In the genomic region with DNA sequence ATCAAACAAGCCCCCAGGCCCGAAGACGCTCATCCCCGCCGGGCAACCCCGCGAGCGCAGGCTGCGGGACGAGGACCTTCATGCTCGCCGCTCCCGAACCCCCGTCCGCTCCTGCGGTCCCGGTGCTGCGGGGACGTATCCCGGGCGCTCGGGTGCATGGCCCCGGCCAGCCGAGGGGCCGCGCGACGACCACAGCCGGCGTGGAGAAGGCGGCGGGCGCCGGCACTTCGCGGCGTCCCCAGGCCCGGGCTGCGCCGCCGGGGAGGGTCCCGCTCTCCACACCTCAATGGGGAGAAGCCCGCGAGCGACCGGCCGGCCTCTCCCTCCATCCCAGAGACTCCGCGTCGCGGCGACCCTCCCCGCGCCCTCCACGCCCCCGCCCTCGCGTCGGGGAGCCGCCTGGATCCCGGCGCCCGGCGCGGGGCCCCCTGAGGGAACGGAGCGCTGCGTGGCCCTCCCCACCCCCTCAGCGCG, we compare ENCODE assay signal across 8 cellular contexts. TPM values are rescaled to one million over a fixed set of nuclear protein-coding genes. Genes with fewer than 3 reads are reported as not detected.
DNase-seq lines count a peak whose midpoint lies in the region; ATAC-seq and TF ChIP-seq lines count a peak whose summit lies in the region.

No MANE protein-coding gene starts in this region.

- peak overlapping the region; percentile 88 for H3K27ac Mint-ChIP-seq in GM23338
- H3K27ac Mint-ChIP-seq in WTC11: no peak overlapping the region

- no peak for DNase-seq in GM23338 (ENCODE audit: low spot score)
- DNase-seq in WTC11 (ENCODE audit: low spot score): peak; percentile 18
- DNase-seq in right atrium auricular region (ENCODE audit: low spot score): no peak
- no peak for DNase-seq in smooth muscle cell (lab: John Stamatoyannopoulos, UW; ENCODE audit: unreplicated experiment)
- DNase-seq in NCI-H510A treated with DMSO at 0.1 percent for 48 hours (lab: John Stamatoyannopoulos, UW): no peak
- DNase-seq in cerebellar cortex (ENCODE audit: low spot score): no peak
- DNase-seq in NCI-H2171 treated with DMSO at 0.1 percent for 48 hours (lab: John Stamatoyannopoulos, UW): no peak

- H3K27me3 ChIP-seq in GM23338 (ENCODE audit: insufficient read depth): no peaks in the 10 kb centered on the region
- no peaks in the 10 kb centered on the region for H3K27me3 ChIP-seq in right atrium auricular region
- H3K27me3 ChIP-seq in smooth muscle cell (ENCODE audit: low read depth): no peaks in the 10 kb centered on the region

- ATAC-seq in GM23338 (peak; percentile 12), WTC11 (no peak)

- peaks cover 57% of the 10 kb centered on the region for H3K4me1 Mint-ChIP-seq in GM23338
- H3K4me1 Mint-ChIP-seq in WTC11: peaks cover 66% of the 10 kb centered on the region

- under 1% methylated on average over 44 of the region's 69 CpGs for WGBS in smooth muscle cell (ENCODE audit: low lambda C conversion rate)

- H3K9ac ChIP-seq in smooth muscle cell (ENCODE audit: low read depth): peak overlapping the region; percentile 90

- peak overlapping the region; percentile 57 for H3K4me3 ChIP-seq in GM08714 (ENCODE audit: low read length)
- H3K4me3 ChIP-seq in GM23338: peak overlapping the region; percentile 85
- H3K4me3 ChIP-seq in right atrium auricular region: peak overlapping the region; percentile 84 to 93
- H3K4me3 ChIP-seq in smooth muscle cell: peak overlapping the region; percentile 89

- peaks cover 19% of the 10 kb centered on the region for H3K27me3 Mint-ChIP-seq in GM23338 (ENCODE audit: insufficient read depth, low read depth, poor library complexity)
- H3K27me3 Mint-ChIP-seq in WTC11 (ENCODE audit: low read depth): peaks cover 7% of the 10 kb centered on the region

- no peak overlapping the region for H2AFZ ChIP-seq in GM23338
- no peak overlapping the region for H2AFZ ChIP-seq in smooth muscle cell (ENCODE audit: low read depth)

- POLR2A ChIA-PET in WTC11 (lab: Charles Lee): interaction anchor here (1.0 kb wide), 1 partner anchor 11 kb away, joined by 3 read pairs; no protein-coding TSS in a partner anchor

- H3K36me3 Mint-ChIP-seq in GM23338 (ENCODE audit: low read depth) (peaks cover 5% of the 10 kb centered on the region; the same call in 2 of the 3 replicates), WTC11 (peaks cover 4% of the 10 kb centered on the region; the same call in 1 of the 2 replicates)

- H3K9me3 Mint-ChIP-seq in GM23338: peaks cover 4% of the 10 kb centered on the region; the same call in 1 of the 3 replicates
- H3K9me3 Mint-ChIP-seq in WTC11: no peaks in the 10 kb centered on the region

- peaks cover 51% of the 10 kb centered on the region for H3K79me2 ChIP-seq in GM23338 (replicated peaks; ENCODE audit: insufficient read depth)
- H3K79me2 ChIP-seq in smooth muscle cell (ENCODE audit: low read depth): peaks cover 54% of the 10 kb centered on the region

- peak overlapping the region; percentile 90 for H3K4me3 Mint-ChIP-seq in GM23338
- peak overlapping the region; percentile 88 for H3K4me3 Mint-ChIP-seq in WTC11

- H3K27ac ChIP-seq in GM23338 (ENCODE audit: low read depth) (no peak overlapping the region), right atrium auricular region (peak overlapping the region; percentile 92 to 98), smooth muscle cell (ENCODE audit: low read depth) (peak overlapping the region; percentile 93)

- peak overlapping the region; percentile 94 for H3K4me2 ChIP-seq in GM23338
- peak overlapping the region; percentile 94 for H3K4me2 ChIP-seq in smooth muscle cell

- H3F3A ChIP-seq in GM23338 (replicated peaks; ENCODE audit: low read depth): no peaks in the 10 kb centered on the region; the same call in 1 of the 2 replicates
- H3F3A ChIP-seq in smooth muscle cell (ENCODE audit: low read depth): peaks cover 21% of the 10 kb centered on the region

- H3K9me2 ChIP-seq in GM23338 (ENCODE audit: insufficient read depth): no peaks in the 10 kb centered on the region

- no peaks in the 10 kb centered on the region for H3K36me3 ChIP-seq in GM23338 (ENCODE audit: insufficient read depth)
- no peaks in the 10 kb centered on the region for H3K36me3 ChIP-seq in right atrium auricular region
- no peaks in the 10 kb centered on the region for H3K36me3 ChIP-seq in smooth muscle cell (ENCODE audit: low read depth)

- peaks cover 67% of the 10 kb centered on the region for H3K4me1 ChIP-seq in GM23338 (ENCODE audit: insufficient read depth)
- H3K4me1 ChIP-seq in right atrium auricular region: peaks cover 0 to 45% of the 10 kb centered on the region in 2 donors
- peaks cover 69% of the 10 kb centered on the region for H3K4me1 ChIP-seq in smooth muscle cell (ENCODE audit: low read depth)

- CTCF ChIA-PET in WTC11 (lab: Charles Lee): interaction anchor here (7.0 to 7.7 kb wide), 2 partner anchors 10 to 290 kb away, joined by 37 to 70 read pairs; no protein-coding TSS in a partner anchor

- no peak for TF ChIP-seq CTCF in GM23338 (conservative IDR thresholded peaks at IDR 0.05; ENCODE audit: low read depth in 2 of 2)
- TF ChIP-seq CTCF in WTC11 (IDR thresholded peaks at IDR 0.05): no peak
- no peak for TF ChIP-seq CTCF in right atrium auricular region (IDR thresholded peaks at IDR 0.05)
- no peak for TF ChIP-seq CTCF in smooth muscle cell (IDR thresholded peaks at IDR 0.05; ENCODE audit: borderline replicate concordance, insufficient read depth, poor library complexity, severe bottlenecking)

- peaks cover 40% of the 10 kb centered on the region for H4K20me1 ChIP-seq in GM23338 (replicated peaks; ENCODE audit: insufficient read depth)
- H4K20me1 ChIP-seq in smooth muscle cell (ENCODE audit: low read depth): peaks cover 53% of the 10 kb centered on the region

- H3K9me3 ChIP-seq in right atrium auricular region: no peaks in the 10 kb centered on the region
- no peaks in the 10 kb centered on the region for H3K9me3 ChIP-seq in smooth muscle cell (replicated peaks; ENCODE audit: low read depth)

TF ChIP-seq in GM23338, 12 proteins besides CTCF, POLR2A, EP300 and RAD21 (continues in another document):
- TF ChIP-seq NANOG (IDR thresholded peaks at IDR 0.05; ENCODE audit: borderline replicate concordance) (no peak), EZH2 (IDR thresholded peaks at IDR 0.05; ENCODE audit: low read depth, unreplicated experiment) (no peak), STAT1 (IDR thresholded peaks at IDR 0.05; ENCODE audit: unreplicated experiment) (no peak)
- TF ChIP-seq, protein P1, sequence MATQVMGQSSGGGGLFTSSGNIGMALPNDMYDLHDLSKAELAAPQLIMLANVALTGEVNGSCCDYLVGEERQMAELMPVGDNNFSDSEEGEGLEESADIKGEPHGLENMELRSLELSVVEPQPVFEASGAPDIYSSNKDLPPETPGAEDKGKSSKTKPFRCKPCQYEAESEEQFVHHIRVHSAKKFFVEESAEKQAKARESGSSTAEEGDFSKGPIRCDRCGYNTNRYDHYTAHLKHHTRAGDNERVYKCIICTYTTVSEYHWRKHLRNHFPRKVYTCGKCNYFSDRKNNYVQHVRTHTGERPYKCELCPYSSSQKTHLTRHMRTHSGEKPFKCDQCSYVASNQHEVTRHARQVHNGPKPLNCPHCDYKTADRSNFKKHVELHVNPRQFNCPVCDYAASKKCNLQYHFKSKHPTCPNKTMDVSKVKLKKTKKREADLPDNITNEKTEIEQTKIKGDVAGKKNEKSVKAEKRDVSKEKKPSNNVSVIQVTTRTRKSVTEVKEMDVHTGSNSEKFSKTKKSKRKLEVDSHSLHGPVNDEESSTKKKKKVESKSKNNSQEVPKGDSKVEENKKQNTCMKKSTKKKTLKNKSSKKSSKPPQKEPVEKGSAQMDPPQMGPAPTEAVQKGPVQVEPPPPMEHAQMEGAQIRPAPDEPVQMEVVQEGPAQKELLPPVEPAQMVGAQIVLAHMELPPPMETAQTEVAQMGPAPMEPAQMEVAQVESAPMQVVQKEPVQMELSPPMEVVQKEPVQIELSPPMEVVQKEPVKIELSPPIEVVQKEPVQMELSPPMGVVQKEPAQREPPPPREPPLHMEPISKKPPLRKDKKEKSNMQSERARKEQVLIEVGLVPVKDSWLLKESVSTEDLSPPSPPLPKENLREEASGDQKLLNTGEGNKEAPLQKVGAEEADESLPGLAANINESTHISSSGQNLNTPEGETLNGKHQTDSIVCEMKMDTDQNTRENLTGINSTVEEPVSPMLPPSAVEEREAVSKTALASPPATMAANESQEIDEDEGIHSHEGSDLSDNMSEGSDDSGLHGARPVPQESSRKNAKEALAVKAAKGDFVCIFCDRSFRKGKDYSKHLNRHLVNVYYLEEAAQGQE (IDR thresholded peaks at IDR 0.05; ENCODE audit: unreplicated experiment): no peak

TF ChIP-seq in WTC11, 78 proteins besides CTCF, POLR2A, EP300 and RAD21:
- 0 out of 2 replicates have a peak, but pooled peaks have one; percentile 3 for TF ChIP-seq JUN (CRISPR knock-in tag; IDR thresholded peaks at IDR 0.05)
- TF ChIP-seq, protein P2, sequence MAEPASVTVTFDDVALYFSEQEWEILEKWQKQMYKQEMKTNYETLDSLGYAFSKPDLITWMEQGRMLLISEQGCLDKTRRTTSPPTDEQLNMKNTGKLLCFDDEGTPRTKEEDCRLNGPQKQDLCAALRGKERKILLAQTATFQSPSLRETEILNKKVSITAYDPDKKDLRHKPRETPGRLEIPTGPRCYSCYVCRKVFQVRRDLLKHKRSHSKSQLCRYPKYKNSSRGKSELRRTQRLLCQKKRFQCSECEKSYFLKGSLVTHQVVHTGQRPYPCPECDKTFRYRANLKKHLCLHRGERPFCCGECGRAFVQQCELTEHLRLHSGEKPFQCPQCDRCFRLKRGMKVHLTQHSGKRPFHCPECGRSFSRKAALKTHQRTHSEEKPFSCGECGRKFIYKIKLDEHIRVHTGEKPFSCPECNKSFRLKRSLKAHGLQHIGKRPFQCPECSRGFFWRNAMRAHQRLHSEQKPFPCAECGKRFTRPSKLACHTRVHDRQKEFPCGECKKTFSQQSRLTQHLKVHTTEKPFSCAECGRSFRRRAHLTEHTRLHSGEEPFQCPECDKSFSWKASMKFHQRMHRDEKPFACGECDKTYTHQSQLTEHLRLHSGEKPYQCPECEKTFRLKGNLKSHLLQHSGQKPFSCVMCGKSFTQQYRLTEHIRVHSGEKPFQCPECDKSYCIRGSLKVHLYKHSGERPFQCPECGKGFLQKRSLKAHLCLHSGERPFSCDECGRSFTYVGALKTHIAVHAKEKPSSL (CRISPR knock-in tag; conservative IDR thresholded peaks at IDR 0.05): no peak

RNA-seq across cellular contexts. Expression of gene ERRFI1, which starts 0.4 kb away (rescaled TPM):
- total RNA-seq in GM23338 (2014; rRNA removed; shearing (Covaris generic)): 51.3 and 59.8 TPM in 2 replicates
- 19.7 and 22.9 TPM in 2 replicates for polyA plus RNA-seq in GM23338 (2016; fragmentation: Nextera tagmentation; extraction: Ambion mirVana)
- total RNA-seq in WTC11 (2021): 34.5 to 44.6 TPM (median 35.8 TPM) in 3 replicates
- 10 to 100 TPM; 33.0 to 34.5 TPM for total RNA-seq in right atrium auricular region
- 172 and 184 TPM in 2 replicates for total RNA-seq in smooth muscle cell
- polyA plus RNA-seq in smooth muscle cell: 81.6 and 90.9 TPM in 2 replicates
